Comparison of ENCODE assay signal across 8 cellular contexts in the genomic region with DNA sequence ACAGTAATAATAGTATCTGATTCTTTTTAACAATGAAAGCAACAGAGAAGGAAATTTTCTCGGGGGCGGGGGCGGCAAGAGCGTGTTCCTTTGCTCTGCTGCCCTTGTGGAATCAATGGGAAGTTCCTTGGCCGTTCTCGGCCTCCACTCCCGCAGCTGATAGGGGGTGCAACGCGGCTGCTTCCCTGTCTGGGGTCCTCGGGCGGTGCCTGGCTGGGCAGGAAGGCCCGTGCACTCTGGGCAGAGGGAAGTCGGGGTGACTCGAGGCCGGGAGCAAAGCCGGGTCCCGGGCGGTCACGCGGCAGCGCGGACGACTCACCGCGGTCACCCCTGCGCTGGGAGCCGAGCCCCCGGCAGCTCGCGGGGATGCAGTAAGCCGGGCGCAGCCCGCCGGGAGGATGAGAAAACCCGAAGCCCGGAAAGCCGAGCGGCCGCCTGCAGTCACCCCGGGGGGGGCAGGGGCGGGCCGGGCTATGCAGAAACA. TPM values are rescaled to one million over a fixed set of nuclear protein-coding genes. Genes with fewer than 3 reads are reported as not detected.
DNase-seq lines count a peak whose midpoint lies in the region; ATAC-seq and TF ChIP-seq lines count a peak whose summit lies in the region.

No MANE protein-coding gene starts in this region.

- peaks cover 49% of the 10 kb centered on the region for H3K27me3 Mint-ChIP-seq in stimulated activated naive CD8-positive, alpha-beta T cell treated with anti-CD3 and anti-CD28 coated beads, Interleukin-15, Interleukin-2, amounts not matched to agents 100 ng/mL and 50 ng/mL, for 24 hours

- H3K36me3 Mint-ChIP-seq in stimulated activated naive CD8-positive, alpha-beta T cell treated with anti-CD3 and anti-CD28 coated beads, Interleukin-15, Interleukin-2, amounts not matched to agents 100 ng/mL and 50 ng/mL, for 24 hours (ENCODE audit: low read depth) = no peaks in the 10 kb centered on the region

- no peak overlapping the region for H3K27ac Mint-ChIP-seq in stimulated activated naive CD8-positive, alpha-beta T cell treated with anti-CD3 and anti-CD28 coated beads, Interleukin-15, Interleukin-2, amounts not matched to agents 100 ng/mL and 50 ng/mL, for 24 hours

- H3K4me3 ChIP-seq in WI38 (ENCODE audit: low read depth, low read length) = peak overlapping the region; percentile 73
- H3K4me3 ChIP-seq in urinary bladder (ENCODE audit: low read depth, low read length) = peak overlapping the region; percentile 6

- no peaks in the 10 kb centered on the region for H3K36me3 ChIP-seq in urinary bladder (ENCODE audit: insufficient read depth)

- no peaks in the 10 kb centered on the region for H3K4me1 ChIP-seq in urinary bladder (ENCODE audit: insufficient read depth)

- no peaks in the 10 kb centered on the region for H3K9me3 Mint-ChIP-seq in stimulated activated naive CD8-positive, alpha-beta T cell treated with anti-CD3 and anti-CD28 coated beads, Interleukin-15, Interleukin-2, amounts not matched to agents 100 ng/mL and 50 ng/mL, for 24 hours

- peaks cover 30% of the 10 kb centered on the region for H3K4me1 Mint-ChIP-seq in stimulated activated naive CD8-positive, alpha-beta T cell treated with anti-CD3 and anti-CD28 coated beads, Interleukin-15, Interleukin-2, amounts not matched to agents 100 ng/mL and 50 ng/mL, for 24 hours (ENCODE audit: low read depth)

- DNase-seq in stimulated activated naive CD8-positive, alpha-beta T cell treated with anti-CD3 and anti-CD28 coated beads, Interleukin-15, Interleukin-2, amounts not matched to agents 100 U/mL and 50 U/mL, for 24 hours = no peak
- peak; percentile 13 for DNase-seq in kidney glomerular epithelial cell (lab: John Stamatoyannopoulos, UW)
- DNase-seq in SK-N-DZ (ENCODE audit: low spot score) = no peak
- DNase-seq in NCI-H446 (lab: John Stamatoyannopoulos, UW) = no peak
- no peak for DNase-seq in GDM1 (lab: John Stamatoyannopoulos, UW)

- H3K4me3 Mint-ChIP-seq in stimulated activated naive CD8-positive, alpha-beta T cell treated with anti-CD3 and anti-CD28 coated beads, Interleukin-15, Interleukin-2, amounts not matched to agents 100 ng/mL and 50 ng/mL, for 24 hours = peak overlapping the region; percentile 43

- H3K27ac ChIP-seq in urinary bladder (ENCODE audit: low read depth) = no peak overlapping the region

- WGBS in urinary bladder = 1% methylated on average over 42 of the region's 42 CpGs

- no peak for ATAC-seq in stimulated activated naive CD8-positive, alpha-beta T cell treated with anti-CD3 and anti-CD28 coated beads, Interleukin-15, Interleukin-2, amounts not matched to agents 100 U/mL and 50 U/mL, for 24 hours

- no peak for TF ChIP-seq CTCF in WI38 (IDR thresholded peaks at IDR 0.05; ENCODE audit: low read depth, low read length)

RNA-seq across cellular contexts. Expression of a gene that starts 2.5 kb away (rescaled TPM):
- total RNA-seq in urinary bladder = 28.0 TPM
- 16.1 TPM for polyA plus RNA-seq in urinary bladder
- polyA plus RNA-seq in SK-N-DZ (2014; cell fraction: cytosol; rRNA removed) = 1,422 and 1,715 TPM in 2 replicates
- polyA plus RNA-seq in SK-N-DZ (2014; cell fraction: nucleus; rRNA removed) = 950 and 1,080 TPM in 2 replicates

RNA-seq across cellular contexts. Expression of a gene that starts 7.0 kb away (rescaled TPM):
- 3.8 TPM for total RNA-seq in urinary bladder
- 7.0 TPM for polyA plus RNA-seq in urinary bladder
- 8.5 and 8.9 TPM in 2 replicates for polyA plus RNA-seq in SK-N-DZ (2014; cell fraction: cytosol; rRNA removed)
- 45.8 and 54.5 TPM in 2 replicates for polyA plus RNA-seq in SK-N-DZ (2014; cell fraction: nucleus; rRNA removed)

RNA-seq across cellular contexts. Expression of a gene that starts 22.9 kb away (rescaled TPM):
- 27.5 TPM for total RNA-seq in urinary bladder
- 84.4 TPM for polyA plus RNA-seq in urinary bladder
- polyA plus RNA-seq in SK-N-DZ (2014; cell fraction: cytosol; rRNA removed) = 115 and 143 TPM in 2 replicates
- polyA plus RNA-seq in SK-N-DZ (2014; cell fraction: nucleus; rRNA removed) = 288 and 329 TPM in 2 replicates

RNA-seq across cellular contexts. Expression of a gene that starts 52.2 kb away (rescaled TPM):
- total RNA-seq in urinary bladder = 107 TPM
- polyA plus RNA-seq in urinary bladder = 128 TPM
- polyA plus RNA-seq in SK-N-DZ (2014; cell fraction: cytosol; rRNA removed) = 135 and 156 TPM in 2 replicates
- 277 and 365 TPM in 2 replicates for polyA plus RNA-seq in SK-N-DZ (2014; cell fraction: nucleus; rRNA removed)
